ENCODE assay signal across 23 cellular contexts in the genomic region with DNA sequence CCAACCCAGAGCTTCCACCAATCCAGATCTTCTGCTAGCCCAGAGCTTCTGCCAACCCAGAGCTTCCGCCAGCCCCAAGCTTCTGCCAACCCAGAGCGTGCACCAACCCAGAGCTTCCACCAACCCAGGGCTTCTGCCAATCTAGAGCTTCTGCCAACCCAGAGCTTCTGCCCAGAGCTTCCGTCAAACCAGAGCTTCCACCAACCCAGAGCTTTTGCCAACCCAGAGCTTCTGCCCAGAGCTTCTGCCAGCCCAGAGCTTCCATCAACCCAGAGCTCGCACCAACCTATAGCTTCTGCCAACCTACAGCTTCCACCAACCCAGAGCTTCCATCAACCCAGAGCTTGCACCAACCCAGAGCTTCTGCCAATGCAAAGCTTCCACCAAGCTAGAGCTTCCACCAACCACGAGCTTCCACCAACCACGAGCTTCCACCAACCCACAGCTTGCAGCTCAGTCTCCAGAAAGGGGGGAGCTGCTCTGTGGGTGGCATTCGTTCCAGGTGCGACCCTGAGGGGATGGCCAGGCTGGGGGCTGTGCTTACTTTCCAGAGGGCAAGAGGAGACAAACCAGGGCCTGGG. TPM values are rescaled to one million over a fixed set of nuclear protein-coding genes. Genes with fewer than 3 reads are reported as not detected.
DNase-seq lines count a peak whose midpoint lies in the region; ATAC-seq and TF ChIP-seq lines count a peak whose summit lies in the region.
"Had no signal": no experiment of that assay in that cellular context is flagged by ENCODE, and none has a peak within 500 bp of the region (broad histone marks: within the 10 kb centered on the region; RNA-seq: fewer than 3 reads in every experiment).

No MANE protein-coding gene starts in this region.

- ATAC-seq in Right ventricle myocardium superior (ENCODE audit: poor library complexity) (no peak), WTC11 (no peak), HG03460 (IDR thresholded peaks at IDR 0.05; ENCODE audit: unreplicated experiment) (no peak), HG02884 (IDR thresholded peaks at IDR 0.05; ENCODE audit: unreplicated experiment) (no peak)
- ATAC-seq: activated CD4-positive, alpha-beta T cell treated with anti-CD3 and anti-CD28 coated beads for 36 hours; CD8-positive, alpha-beta T cell had no signal

- peaks cover 11% of the 10 kb centered on the region for H3K9me3 Mint-ChIP-seq in WTC11
- H3K9me3 Mint-ChIP-seq: CD8-positive, alpha-beta T cell; endodermal cell had no signal

- no peak overlapping the region for H3K4me3 Mint-ChIP-seq in WTC11
- H3K4me3 Mint-ChIP-seq: activated CD4-positive, alpha-beta T cell treated with anti-CD3 and anti-CD28 coated beads for 36 hours; CD8-positive, alpha-beta T cell; endodermal cell had no signal

- POLR2A ChIA-PET in WTC11 (lab: Charles Lee) = no interaction called here

- no peak overlapping the region for H3K27ac Mint-ChIP-seq in WTC11
- H3K27ac Mint-ChIP-seq: activated CD4-positive, alpha-beta T cell treated with anti-CD3 and anti-CD28 coated beads for 36 hours; CD8-positive, alpha-beta T cell; endodermal cell had no signal

- peaks cover 20% of the 10 kb centered on the region for H3K4me1 Mint-ChIP-seq in WTC11

- no peaks in the 10 kb centered on the region for H3K36me3 Mint-ChIP-seq in WTC11
- H3K36me3 Mint-ChIP-seq: CD8-positive, alpha-beta T cell had no signal

- intact Hi-C loops in Right ventricle myocardium superior (cut with DNase I) = no loop called here
- intact Hi-C loops in cardiac septum (cut with DNase I) = no loop called here

- CTCF ChIA-PET in WTC11 (lab: Charles Lee) = interaction anchor here (0.7 to 1.0 kb wide), 3 partner anchors 16 to 165 kb away, joined by 3 to 4 read pairs (median 3); no protein-coding TSS in a partner anchor

- TF ChIP-seq CTCF in WTC11 (IDR thresholded peaks at IDR 0.05) = no peak

- peaks cover 2% of the 10 kb centered on the region; the same call in 1 of the 2 replicates for H3K27me3 Mint-ChIP-seq in WTC11 (ENCODE audit: low read depth)
- H3K27me3 Mint-ChIP-seq: activated CD4-positive, alpha-beta T cell treated with anti-CD3 and anti-CD28 coated beads for 36 hours had no signal

- peak; percentile 31 for DNase-seq in Right ventricle myocardium superior
- DNase-seq in cardiac septum (ENCODE audit: low spot score) = no peak
- DNase-seq in WTC11 (ENCODE audit: low spot score) = peak; percentile 7
- peak; percentile 85 for DNase-seq in mesenteric fat pad (ENCODE audit: low spot score)
- DNase-seq in ureter (ENCODE audit: low spot score) = peak; percentile 32
- DNase-seq in RPMI8226 = no peak
- DNase-seq: activated CD4-positive, alpha-beta T cell treated with anti-CD3 and anti-CD28 coated beads for 36 hours; activated naive CD4-positive, alpha-beta T cell treated with Interleukin-2 at 50 U/mL for 16 hours; DMS79; NCI-H1092 treated with DMSO at 0.1 percent for 48 hours; NCI-H2081; NCI-H510A; stimulated activated CD4-positive, alpha-beta T cell treated with anti-CD3 and anti-CD28 coated beads, Interleukin-4, amount 100 ng/mL, for 1 hour had no signal

TF ChIP-seq in WTC11, 78 proteins besides CTCF, POLR2A, EP300 and RAD21 (continues in another document):
- TF ChIP-seq ESRRA (CRISPR knock-in tag; IDR thresholded peaks at IDR 0.05; ENCODE audit: borderline replicate concordance) (no peak), CREM (CRISPR knock-in tag; IDR thresholded peaks at IDR 0.05) (no peak), FOXP1 (CRISPR knock-in tag; IDR thresholded peaks at IDR 0.05; ENCODE audit: borderline replicate concordance) (no peak), SMAD4 (CRISPR knock-in tag; IDR thresholded peaks at IDR 0.05) (no peak), ZNF121 (CRISPR knock-in tag; IDR thresholded peaks at IDR 0.05) (no peak), SP1 (CRISPR knock-in tag; conservative IDR thresholded peaks at IDR 0.05) (no peak), TP53 (CRISPR knock-in tag; IDR thresholded peaks at IDR 0.05) (no peak), NFE2L1 (CRISPR knock-in tag; IDR thresholded peaks at IDR 0.05) (no peak), RORB (CRISPR knock-in tag; IDR thresholded peaks at IDR 0.05) (no peak), PRRX2 (CRISPR knock-in tag; IDR thresholded peaks at IDR 0.05) (no peak), MXD4 (CRISPR knock-in tag; IDR thresholded peaks at IDR 0.05; ENCODE audit: borderline replicate concordance) (no peak)
- TF ChIP-seq, protein P1, sequence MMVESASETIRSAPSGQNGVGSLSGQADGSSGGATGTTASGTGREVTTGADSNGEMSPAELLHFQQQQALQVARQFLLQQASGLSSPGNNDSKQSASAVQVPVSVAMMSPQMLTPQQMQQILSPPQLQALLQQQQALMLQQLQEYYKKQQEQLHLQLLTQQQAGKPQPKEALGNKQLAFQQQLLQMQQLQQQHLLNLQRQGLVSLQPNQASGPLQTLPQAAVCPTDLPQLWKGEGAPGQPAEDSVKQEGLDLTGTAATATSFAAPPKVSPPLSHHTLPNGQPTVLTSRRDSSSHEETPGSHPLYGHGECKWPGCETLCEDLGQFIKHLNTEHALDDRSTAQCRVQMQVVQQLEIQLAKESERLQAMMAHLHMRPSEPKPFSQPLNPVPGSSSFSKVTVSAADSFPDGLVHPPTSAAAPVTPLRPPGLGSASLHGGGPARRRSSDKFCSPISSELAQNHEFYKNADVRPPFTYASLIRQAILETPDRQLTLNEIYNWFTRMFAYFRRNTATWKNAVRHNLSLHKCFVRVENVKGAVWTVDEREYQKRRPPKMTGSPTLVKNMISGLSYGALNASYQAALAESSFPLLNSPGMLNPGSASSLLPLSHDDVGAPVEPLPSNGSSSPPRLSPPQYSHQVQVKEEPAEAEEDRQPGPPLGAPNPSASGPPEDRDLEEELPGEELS (CRISPR knock-in tag; IDR thresholded peaks at IDR 0.05) = no peak
- TF ChIP-seq, protein P2, sequence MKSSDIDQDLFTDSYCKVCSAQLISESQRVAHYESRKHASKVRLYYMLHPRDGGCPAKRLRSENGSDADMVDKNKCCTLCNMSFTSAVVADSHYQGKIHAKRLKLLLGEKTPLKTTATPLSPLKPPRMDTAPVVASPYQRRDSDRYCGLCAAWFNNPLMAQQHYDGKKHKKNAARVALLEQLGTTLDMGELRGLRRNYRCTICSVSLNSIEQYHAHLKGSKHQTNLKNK (CRISPR knock-in tag; IDR thresholded peaks at IDR 0.05) = no peak
- TF ChIP-seq, protein P3, sequence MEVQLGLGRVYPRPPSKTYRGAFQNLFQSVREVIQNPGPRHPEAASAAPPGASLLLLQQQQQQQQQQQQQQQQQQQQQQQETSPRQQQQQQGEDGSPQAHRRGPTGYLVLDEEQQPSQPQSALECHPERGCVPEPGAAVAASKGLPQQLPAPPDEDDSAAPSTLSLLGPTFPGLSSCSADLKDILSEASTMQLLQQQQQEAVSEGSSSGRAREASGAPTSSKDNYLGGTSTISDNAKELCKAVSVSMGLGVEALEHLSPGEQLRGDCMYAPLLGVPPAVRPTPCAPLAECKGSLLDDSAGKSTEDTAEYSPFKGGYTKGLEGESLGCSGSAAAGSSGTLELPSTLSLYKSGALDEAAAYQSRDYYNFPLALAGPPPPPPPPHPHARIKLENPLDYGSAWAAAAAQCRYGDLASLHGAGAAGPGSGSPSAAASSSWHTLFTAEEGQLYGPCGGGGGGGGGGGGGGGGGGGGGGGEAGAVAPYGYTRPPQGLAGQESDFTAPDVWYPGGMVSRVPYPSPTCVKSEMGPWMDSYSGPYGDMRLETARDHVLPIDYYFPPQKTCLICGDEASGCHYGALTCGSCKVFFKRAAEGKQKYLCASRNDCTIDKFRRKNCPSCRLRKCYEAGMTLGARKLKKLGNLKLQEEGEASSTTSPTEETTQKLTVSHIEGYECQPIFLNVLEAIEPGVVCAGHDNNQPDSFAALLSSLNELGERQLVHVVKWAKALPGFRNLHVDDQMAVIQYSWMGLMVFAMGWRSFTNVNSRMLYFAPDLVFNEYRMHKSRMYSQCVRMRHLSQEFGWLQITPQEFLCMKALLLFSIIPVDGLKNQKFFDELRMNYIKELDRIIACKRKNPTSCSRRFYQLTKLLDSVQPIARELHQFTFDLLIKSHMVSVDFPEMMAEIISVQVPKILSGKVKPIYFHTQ (CRISPR knock-in tag; IDR thresholded peaks at IDR 0.05) = no peak
- TF ChIP-seq, protein P4, sequence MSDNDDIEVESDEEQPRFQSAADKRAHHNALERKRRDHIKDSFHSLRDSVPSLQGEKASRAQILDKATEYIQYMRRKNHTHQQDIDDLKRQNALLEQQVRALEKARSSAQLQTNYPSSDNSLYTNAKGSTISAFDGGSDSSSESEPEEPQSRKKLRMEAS (CRISPR knock-in tag; IDR thresholded peaks at IDR 0.05) = no peak
- TF ChIP-seq, protein P5, sequence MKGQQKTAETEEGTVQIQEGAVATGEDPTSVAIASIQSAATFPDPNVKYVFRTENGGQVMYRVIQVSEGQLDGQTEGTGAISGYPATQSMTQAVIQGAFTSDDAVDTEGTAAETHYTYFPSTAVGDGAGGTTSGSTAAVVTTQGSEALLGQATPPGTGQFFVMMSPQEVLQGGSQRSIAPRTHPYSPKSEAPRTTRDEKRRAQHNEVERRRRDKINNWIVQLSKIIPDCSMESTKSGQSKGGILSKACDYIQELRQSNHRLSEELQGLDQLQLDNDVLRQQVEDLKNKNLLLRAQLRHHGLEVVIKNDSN (CRISPR knock-in tag; IDR thresholded peaks at IDR 0.05) = no peak
- TF ChIP-seq, protein P6, sequence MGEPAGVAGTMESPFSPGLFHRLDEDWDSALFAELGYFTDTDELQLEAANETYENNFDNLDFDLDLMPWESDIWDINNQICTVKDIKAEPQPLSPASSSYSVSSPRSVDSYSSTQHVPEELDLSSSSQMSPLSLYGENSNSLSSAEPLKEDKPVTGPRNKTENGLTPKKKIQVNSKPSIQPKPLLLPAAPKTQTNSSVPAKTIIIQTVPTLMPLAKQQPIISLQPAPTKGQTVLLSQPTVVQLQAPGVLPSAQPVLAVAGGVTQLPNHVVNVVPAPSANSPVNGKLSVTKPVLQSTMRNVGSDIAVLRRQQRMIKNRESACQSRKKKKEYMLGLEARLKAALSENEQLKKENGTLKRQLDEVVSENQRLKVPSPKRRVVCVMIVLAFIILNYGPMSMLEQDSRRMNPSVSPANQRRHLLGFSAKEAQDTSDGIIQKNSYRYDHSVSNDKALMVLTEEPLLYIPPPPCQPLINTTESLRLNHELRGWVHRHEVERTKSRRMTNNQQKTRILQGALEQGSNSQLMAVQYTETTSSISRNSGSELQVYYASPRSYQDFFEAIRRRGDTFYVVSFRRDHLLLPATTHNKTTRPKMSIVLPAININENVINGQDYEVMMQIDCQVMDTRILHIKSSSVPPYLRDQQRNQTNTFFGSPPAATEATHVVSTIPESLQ (CRISPR knock-in tag; IDR thresholded peaks at IDR 0.05) = no peak

RNA-seq across cellular contexts. Expression of a gene that starts 23.8 kb away (rescaled TPM):
- total RNA-seq in Right ventricle myocardium superior (not detected), cardiac septum (not detected), WTC11 (2021) (not detected in 3 replicates), mesenteric fat pad (not detected), ureter (not detected)
- total RNA-seq: activated CD4-positive, alpha-beta T cell treated with anti-CD3 and anti-CD28 coated beads for 36 hours; aorta; CD8-positive, alpha-beta T cell; chondrocyte; endodermal cell; osteoblast; RPMI7951; skeletal muscle tissue; uterus had no signal

Comparison
In these comparisons a context has a peak if more than half of its experiments do, and no peak if none do; other contexts are left out.
1. DNase-seq: peak in Right ventricle myocardium superior (single experiment), WTC11 (single experiment), mesenteric fat pad (single experiment) and ureter (single experiment); none in cardiac septum (single experiment) and RPMI8226 (single experiment).